In the genomic region with DNA sequence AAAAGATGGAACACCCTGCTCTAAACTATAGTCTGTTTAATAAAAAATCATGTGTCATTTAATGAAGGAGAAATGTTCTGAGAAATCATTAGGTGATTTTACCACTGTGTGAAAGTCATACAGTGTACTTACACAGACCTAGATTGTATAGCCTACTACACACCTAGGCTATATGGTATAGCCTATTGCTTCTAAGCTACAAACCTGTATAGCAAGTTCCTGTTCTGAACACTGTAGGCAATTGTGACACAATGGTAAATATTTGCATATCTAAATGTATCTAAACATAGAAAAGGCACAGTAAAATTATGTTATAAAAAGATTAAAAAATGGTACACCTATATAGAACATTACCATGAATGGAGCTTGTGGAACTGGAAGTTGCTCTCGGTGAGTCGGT, we compare ENCODE assay signal across 17 cellular contexts. TPM values are rescaled to one million over a fixed set of nuclear protein-coding genes. Genes with fewer than 3 reads are reported as not detected.
"Had no signal": no experiment of that assay in that cellular context is flagged by ENCODE, and none has a peak within 500 bp of the region (broad histone marks: within the 10 kb centered on the region; RNA-seq: fewer than 3 reads in every experiment).

No MANE protein-coding gene starts in this region.

- H3K36me3 ChIP-seq: breast epithelium, left ventricle myocardium inferior, vagina had no signal

- H3K27me3 Mint-ChIP-seq: activated CD4-positive, alpha-beta memory T cell treated with anti-CD3 and anti-CD28 coated beads, Interleukin-2, amount 10 ng/mL, durations not matched to agents 7 days and 5 days; activated CD4-positive, alpha-beta T cell treated with anti-CD3 and anti-CD28 coated beads, Interleukin-2, amount 10 ng/mL, durations not matched to agents 24 days and 14 days; stimulated activated naive B cell treated with anti-CD40 and anti-IgM and Interleukin-4, amounts not matched to agents 10 μg/mL and 1 μg/mL and 100 μg/mL, for 72 hours had no signal

- H3K27me3 ChIP-seq: breast epithelium, vagina had no signal

- H3K36me3 Mint-ChIP-seq: activated naive CD8-positive, alpha-beta T cell treated with anti-CD3 and anti-CD28 coated beads, Interleukin-2, amount 10 ng/mL, durations not matched to agents 7 days and 5 days; natural killer cell; stimulated activated naive B cell treated with anti-CD40 and anti-IgM and Interleukin-4, amounts not matched to agents 10 μg/mL and 1 μg/mL and 100 μg/mL, for 72 hours had no signal

- DNase-seq: activated CD4-positive, alpha-beta memory T cell treated with anti-CD3 and anti-CD28 coated beads, Interleukin-2, amount 10 ng/mL, durations not matched to agents 7 days and 5 days; activated CD4-positive, alpha-beta T cell treated with anti-CD3 and anti-CD28 coated beads, Interleukin-2, amount 10 ng/mL, durations not matched to agents 24 days and 14 days; activated effector memory CD4-positive, alpha-beta T cell treated with Interleukin-2 at 50 U/mL for 16 hours; activated naive CD4-positive, alpha-beta T cell treated with anti-CD3 and anti-CD28 coated beads for 36 hours; activated naive CD8-positive, alpha-beta T cell treated with anti-CD3 and anti-CD28 coated beads, Interleukin-2, amount 10 ng/mL, durations not matched to agents 7 days and 5 days; activated T-cell treated with anti-CD3 and anti-CD28 coated beads, Interleukin-2, amount 50 U/mL, for 72 hours; amniotic stem cell; foreskin fibroblast; left ventricle myocardium inferior; natural killer cell; stimulated activated CD4-positive, alpha-beta T cell treated with anti-CD3 and anti-CD28 coated beads, Interleukin-2, amount 100 ng/mL, for 48 hours; stimulated activated CD8-positive, alpha-beta memory T cell treated with anti-CD3 and anti-CD28 coated beads, Interleukin-4, amount 100 ng/mL, for 48 hours; stimulated activated naive B cell treated with anti-CD40 and anti-IgM and Interleukin-4, amounts not matched to agents 10 μg/mL and 1 μg/mL and 100 μg/mL, for 72 hours had no signal

- ATAC-seq: activated CD4-positive, CD25-positive, alpha-beta regulatory T cell treated with anti-CD3 and anti-CD28 coated beads, Interleukin-2, amount 50 U/mL, for 24 hours; activated T-cell treated with anti-CD3 and anti-CD28 coated beads, Interleukin-2, amount 50 U/mL, for 72 hours; natural killer cell; stimulated activated naive B cell treated with anti-CD40 and anti-IgM and Interleukin-4, amounts not matched to agents 10 μg/mL and 1 μg/mL and 100 μg/mL, for 72 hours had no signal

- H3K27ac Mint-ChIP-seq: activated CD4-positive, alpha-beta memory T cell treated with anti-CD3 and anti-CD28 coated beads, Interleukin-2, amount 10 ng/mL, durations not matched to agents 7 days and 5 days; activated CD4-positive, alpha-beta T cell treated with anti-CD3 and anti-CD28 coated beads, Interleukin-2, amount 10 ng/mL, durations not matched to agents 24 days and 14 days; activated naive CD4-positive, alpha-beta T cell treated with anti-CD3 and anti-CD28 coated beads for 36 hours; activated naive CD8-positive, alpha-beta T cell treated with anti-CD3 and anti-CD28 coated beads, Interleukin-2, amount 10 ng/mL, durations not matched to agents 7 days and 5 days; activated T-cell treated with anti-CD3 and anti-CD28 coated beads, Interleukin-2, amount 50 U/mL, for 72 hours; natural killer cell; stimulated activated naive B cell treated with anti-CD40 and anti-IgM and Interleukin-4, amounts not matched to agents 10 μg/mL and 1 μg/mL and 100 μg/mL, for 72 hours had no signal

- H3K4me3 Mint-ChIP-seq: activated CD4-positive, alpha-beta memory T cell treated with anti-CD3 and anti-CD28 coated beads, Interleukin-2, amount 10 ng/mL, durations not matched to agents 7 days and 5 days; activated CD4-positive, alpha-beta T cell treated with anti-CD3 and anti-CD28 coated beads, Interleukin-2, amount 10 ng/mL, durations not matched to agents 24 days and 14 days; activated naive CD4-positive, alpha-beta T cell treated with anti-CD3 and anti-CD28 coated beads for 36 hours; activated naive CD8-positive, alpha-beta T cell treated with anti-CD3 and anti-CD28 coated beads, Interleukin-2, amount 10 ng/mL, durations not matched to agents 7 days and 5 days; activated T-cell treated with anti-CD3 and anti-CD28 coated beads, Interleukin-2, amount 50 U/mL, for 72 hours; natural killer cell; stimulated activated naive B cell treated with anti-CD40 and anti-IgM and Interleukin-4, amounts not matched to agents 10 μg/mL and 1 μg/mL and 100 μg/mL, for 72 hours had no signal

- H3K4me1 ChIP-seq: breast epithelium, left ventricle myocardium inferior had no signal

- H3K4me3 ChIP-seq: breast epithelium, left ventricle myocardium inferior, vagina had no signal

- H3K27ac ChIP-seq: breast epithelium, left ventricle myocardium inferior, vagina, VCaP had no signal

- H3K9me3 Mint-ChIP-seq: activated CD4-positive, alpha-beta memory T cell treated with anti-CD3 and anti-CD28 coated beads, Interleukin-2, amount 10 ng/mL, durations not matched to agents 7 days and 5 days; activated CD4-positive, alpha-beta T cell treated with anti-CD3 and anti-CD28 coated beads, Interleukin-2, amount 10 ng/mL, durations not matched to agents 24 days and 14 days; activated naive CD4-positive, alpha-beta T cell treated with anti-CD3 and anti-CD28 coated beads for 36 hours; activated naive CD8-positive, alpha-beta T cell treated with anti-CD3 and anti-CD28 coated beads, Interleukin-2, amount 10 ng/mL, durations not matched to agents 7 days and 5 days; activated T-cell treated with anti-CD3 and anti-CD28 coated beads, Interleukin-2, amount 50 U/mL, for 72 hours; natural killer cell; stimulated activated naive B cell treated with anti-CD40 and anti-IgM and Interleukin-4, amounts not matched to agents 10 μg/mL and 1 μg/mL and 100 μg/mL, for 72 hours had no signal

- H3K4me1 Mint-ChIP-seq: activated CD4-positive, alpha-beta memory T cell treated with anti-CD3 and anti-CD28 coated beads, Interleukin-2, amount 10 ng/mL, durations not matched to agents 7 days and 5 days; activated CD4-positive, alpha-beta T cell treated with anti-CD3 and anti-CD28 coated beads, Interleukin-2, amount 10 ng/mL, durations not matched to agents 24 days and 14 days; activated naive CD8-positive, alpha-beta T cell treated with anti-CD3 and anti-CD28 coated beads, Interleukin-2, amount 10 ng/mL, durations not matched to agents 7 days and 5 days; stimulated activated naive B cell treated with anti-CD40 and anti-IgM and Interleukin-4, amounts not matched to agents 10 μg/mL and 1 μg/mL and 100 μg/mL, for 72 hours had no signal

- H3K9me3 ChIP-seq: breast epithelium, left ventricle myocardium inferior, vagina had no signal

RNA-seq across cellular contexts. Expression of a gene that starts 40.6 kb away (rescaled TPM):
- total RNA-seq: activated CD4-positive, alpha-beta memory T cell treated with anti-CD3 and anti-CD28 coated beads, Interleukin-2, amount 10 ng/mL, durations not matched to agents 7 days and 5 days; activated CD4-positive, alpha-beta T cell treated with anti-CD3 and anti-CD28 coated beads, Interleukin-2, amount 10 ng/mL, durations not matched to agents 24 days and 14 days; activated naive CD4-positive, alpha-beta T cell treated with anti-CD3 and anti-CD28 coated beads for 36 hours; activated naive CD8-positive, alpha-beta T cell treated with anti-CD3 and anti-CD28 coated beads, Interleukin-2, amount 10 ng/mL, durations not matched to agents 7 days and 5 days had no signal
